In the genomic region with DNA sequence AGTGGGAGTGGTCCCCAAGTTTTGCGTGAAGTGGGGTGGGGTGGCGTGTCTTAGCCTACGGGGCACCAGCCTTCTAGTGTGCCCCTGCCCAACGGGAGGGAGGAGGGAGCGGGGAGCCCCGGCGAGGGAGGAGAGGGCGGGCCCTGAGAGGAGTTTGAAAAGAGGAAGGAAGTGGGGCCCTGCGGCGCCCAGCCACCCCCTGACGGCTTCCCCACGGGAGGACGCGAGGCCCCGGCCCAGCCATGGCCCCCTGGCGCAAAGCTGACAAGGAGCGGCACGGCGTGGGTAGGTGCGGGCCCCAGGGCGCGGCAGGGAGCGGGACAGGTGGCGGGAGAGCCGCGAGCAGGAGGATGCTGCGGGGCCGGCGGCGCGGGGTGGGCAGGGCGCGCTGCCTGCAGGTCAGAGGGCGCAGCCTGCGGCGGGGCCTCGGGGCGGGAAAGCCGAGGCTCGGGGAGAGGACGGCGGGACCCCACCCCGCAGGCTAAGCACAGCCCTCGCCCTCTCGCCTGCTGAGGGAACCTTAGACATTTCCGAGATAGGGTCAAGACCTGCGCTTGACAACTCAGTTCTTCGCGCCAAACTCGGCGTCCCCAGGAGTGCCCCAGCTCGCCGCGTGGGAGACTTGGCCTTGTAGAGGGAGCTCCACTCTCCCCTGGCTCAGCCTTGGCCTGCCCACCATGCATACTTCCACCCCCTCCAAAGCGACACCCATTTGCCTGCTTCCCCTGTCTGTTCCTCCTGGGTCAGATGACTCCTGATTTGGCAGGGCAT, we compare ENCODE assay signal across 1 cellular context.
A peak's percentile ranks its signal among the peaks of the same experiment; 100 is the strongest.
TF ChIP-seq lines count a peak whose summit lies in the region.

Gene DOCK2, plus strand, starts transcription at position 191 of the 771 bp plus-strand sequence. Its CDS starts 52 bp downstream, at position 243.

TF ChIP-seq in WTC11, 78 proteins besides CTCF, POLR2A, EP300 and RAD21 (continued from another document and continues in another):
- TF ChIP-seq, protein P1, sequence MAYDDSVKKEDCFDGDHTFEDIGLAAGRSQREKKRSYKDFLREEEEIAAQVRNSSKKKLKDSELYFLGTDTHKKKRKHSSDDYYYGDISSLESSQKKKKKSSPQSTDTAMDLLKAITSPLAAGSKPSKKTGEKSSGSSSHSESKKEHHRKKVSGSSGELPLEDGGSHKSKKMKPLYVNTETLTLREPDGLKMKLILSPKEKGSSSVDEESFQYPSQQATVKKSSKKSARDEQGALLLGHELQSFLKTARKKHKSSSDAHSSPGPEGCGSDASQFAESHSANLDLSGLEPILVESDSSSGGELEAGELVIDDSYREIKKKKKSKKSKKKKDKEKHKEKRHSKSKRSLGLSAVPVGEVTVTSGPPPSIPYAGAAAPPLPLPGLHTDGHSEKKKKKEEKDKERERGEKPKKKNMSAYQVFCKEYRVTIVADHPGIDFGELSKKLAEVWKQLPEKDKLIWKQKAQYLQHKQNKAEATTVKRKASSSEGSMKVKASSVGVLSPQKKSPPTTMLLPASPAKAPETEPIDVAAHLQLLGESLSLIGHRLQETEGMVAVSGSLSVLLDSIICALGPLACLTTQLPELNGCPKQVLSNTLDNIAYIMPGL (CRISPR knock-in tag; IDR thresholded peaks at IDR 0.05) = 0 out of 2 replicates have a peak, but pooled peaks have one; percentile 34
- TF ChIP-seq AFF4 (CRISPR knock-in tag; IDR thresholded peaks at IDR 0.05; ENCODE audit: borderline replicate concordance) = no peak
- no peak for TF ChIP-seq ZMAT4 (CRISPR knock-in tag; IDR thresholded peaks at IDR 0.05)
- TF ChIP-seq, protein P2, sequence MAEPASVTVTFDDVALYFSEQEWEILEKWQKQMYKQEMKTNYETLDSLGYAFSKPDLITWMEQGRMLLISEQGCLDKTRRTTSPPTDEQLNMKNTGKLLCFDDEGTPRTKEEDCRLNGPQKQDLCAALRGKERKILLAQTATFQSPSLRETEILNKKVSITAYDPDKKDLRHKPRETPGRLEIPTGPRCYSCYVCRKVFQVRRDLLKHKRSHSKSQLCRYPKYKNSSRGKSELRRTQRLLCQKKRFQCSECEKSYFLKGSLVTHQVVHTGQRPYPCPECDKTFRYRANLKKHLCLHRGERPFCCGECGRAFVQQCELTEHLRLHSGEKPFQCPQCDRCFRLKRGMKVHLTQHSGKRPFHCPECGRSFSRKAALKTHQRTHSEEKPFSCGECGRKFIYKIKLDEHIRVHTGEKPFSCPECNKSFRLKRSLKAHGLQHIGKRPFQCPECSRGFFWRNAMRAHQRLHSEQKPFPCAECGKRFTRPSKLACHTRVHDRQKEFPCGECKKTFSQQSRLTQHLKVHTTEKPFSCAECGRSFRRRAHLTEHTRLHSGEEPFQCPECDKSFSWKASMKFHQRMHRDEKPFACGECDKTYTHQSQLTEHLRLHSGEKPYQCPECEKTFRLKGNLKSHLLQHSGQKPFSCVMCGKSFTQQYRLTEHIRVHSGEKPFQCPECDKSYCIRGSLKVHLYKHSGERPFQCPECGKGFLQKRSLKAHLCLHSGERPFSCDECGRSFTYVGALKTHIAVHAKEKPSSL (CRISPR knock-in tag; conservative IDR thresholded peaks at IDR 0.05) = no peak
- TF ChIP-seq CREB1 (CRISPR knock-in tag; IDR thresholded peaks at IDR 0.05) = no peak
- TF ChIP-seq, protein P3, sequence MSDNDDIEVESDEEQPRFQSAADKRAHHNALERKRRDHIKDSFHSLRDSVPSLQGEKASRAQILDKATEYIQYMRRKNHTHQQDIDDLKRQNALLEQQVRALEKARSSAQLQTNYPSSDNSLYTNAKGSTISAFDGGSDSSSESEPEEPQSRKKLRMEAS (CRISPR knock-in tag; IDR thresholded peaks at IDR 0.05) = no peak; the same call in 1 of the 2 replicates
- TF ChIP-seq ZNF532 (CRISPR knock-in tag; IDR thresholded peaks at IDR 0.05; ENCODE audit: borderline replicate concordance) = no peak
- TF ChIP-seq, protein P4, sequence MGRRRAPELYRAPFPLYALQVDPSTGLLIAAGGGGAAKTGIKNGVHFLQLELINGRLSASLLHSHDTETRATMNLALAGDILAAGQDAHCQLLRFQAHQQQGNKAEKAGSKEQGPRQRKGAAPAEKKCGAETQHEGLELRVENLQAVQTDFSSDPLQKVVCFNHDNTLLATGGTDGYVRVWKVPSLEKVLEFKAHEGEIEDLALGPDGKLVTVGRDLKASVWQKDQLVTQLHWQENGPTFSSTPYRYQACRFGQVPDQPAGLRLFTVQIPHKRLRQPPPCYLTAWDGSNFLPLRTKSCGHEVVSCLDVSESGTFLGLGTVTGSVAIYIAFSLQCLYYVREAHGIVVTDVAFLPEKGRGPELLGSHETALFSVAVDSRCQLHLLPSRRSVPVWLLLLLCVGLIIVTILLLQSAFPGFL (CRISPR knock-in tag; IDR thresholded peaks at IDR 0.05; ENCODE audit: borderline replicate concordance) = no peak
- TF ChIP-seq ZNF138 (CRISPR knock-in tag; conservative IDR thresholded peaks at IDR 0.05) = no peak
- no peak for TF ChIP-seq SOX15 (CRISPR knock-in tag; IDR thresholded peaks at IDR 0.05)
- TF ChIP-seq ZBTB21 (CRISPR knock-in tag; IDR thresholded peaks at IDR 0.05; ENCODE audit: borderline replicate concordance) = no peak
- TF ChIP-seq E2F5 (CRISPR knock-in tag; IDR thresholded peaks at IDR 0.05) = peak; percentile 80; the same call in 1 of the 2 replicates
- TF ChIP-seq CREM (CRISPR knock-in tag; IDR thresholded peaks at IDR 0.05) = no peak
- TF ChIP-seq, protein P5, sequence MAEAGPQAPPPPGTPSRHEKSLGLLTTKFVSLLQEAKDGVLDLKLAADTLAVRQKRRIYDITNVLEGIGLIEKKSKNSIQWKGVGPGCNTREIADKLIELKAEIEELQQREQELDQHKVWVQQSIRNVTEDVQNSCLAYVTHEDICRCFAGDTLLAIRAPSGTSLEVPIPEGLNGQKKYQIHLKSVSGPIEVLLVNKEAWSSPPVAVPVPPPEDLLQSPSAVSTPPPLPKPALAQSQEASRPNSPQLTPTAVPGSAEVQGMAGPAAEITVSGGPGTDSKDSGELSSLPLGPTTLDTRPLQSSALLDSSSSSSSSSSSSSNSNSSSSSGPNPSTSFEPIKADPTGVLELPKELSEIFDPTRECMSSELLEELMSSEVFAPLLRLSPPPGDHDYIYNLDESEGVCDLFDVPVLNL (CRISPR knock-in tag; IDR thresholded peaks at IDR 0.05; ENCODE audit: borderline replicate concordance, low read depth) = peak; percentile 87
- TF ChIP-seq JUN (CRISPR knock-in tag; IDR thresholded peaks at IDR 0.05) = 0 out of 2 replicates have a peak, but pooled peaks have one; percentile 12
- TF ChIP-seq GABPB1 (CRISPR knock-in tag; IDR thresholded peaks at IDR 0.05) = no peak
- TF ChIP-seq ATF1 (CRISPR knock-in tag; IDR thresholded peaks at IDR 0.05) = 0 out of 2 replicates have a peak, but pooled peaks have one; percentile 31
- TF ChIP-seq, protein P6, sequence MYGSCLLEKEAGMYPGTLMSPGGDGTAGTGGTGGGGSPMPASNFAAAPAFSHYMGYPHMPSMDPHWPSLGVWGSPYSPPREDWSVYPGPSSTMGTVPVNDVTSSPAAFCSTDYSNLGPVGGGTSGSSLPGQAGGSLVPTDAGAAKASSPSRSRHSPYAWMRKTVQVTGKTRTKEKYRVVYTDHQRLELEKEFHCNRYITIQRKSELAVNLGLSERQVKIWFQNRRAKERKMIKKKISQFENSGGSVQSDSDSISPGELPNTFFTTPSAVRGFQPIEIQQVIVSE (CRISPR knock-in tag; IDR thresholded peaks at IDR 0.05; ENCODE audit: borderline replicate concordance) = no peak
- TF ChIP-seq NR3C1 (CRISPR knock-in tag; conservative IDR thresholded peaks at IDR 0.05; ENCODE audit: low read depth) = no peak
- TF ChIP-seq, protein P7, sequence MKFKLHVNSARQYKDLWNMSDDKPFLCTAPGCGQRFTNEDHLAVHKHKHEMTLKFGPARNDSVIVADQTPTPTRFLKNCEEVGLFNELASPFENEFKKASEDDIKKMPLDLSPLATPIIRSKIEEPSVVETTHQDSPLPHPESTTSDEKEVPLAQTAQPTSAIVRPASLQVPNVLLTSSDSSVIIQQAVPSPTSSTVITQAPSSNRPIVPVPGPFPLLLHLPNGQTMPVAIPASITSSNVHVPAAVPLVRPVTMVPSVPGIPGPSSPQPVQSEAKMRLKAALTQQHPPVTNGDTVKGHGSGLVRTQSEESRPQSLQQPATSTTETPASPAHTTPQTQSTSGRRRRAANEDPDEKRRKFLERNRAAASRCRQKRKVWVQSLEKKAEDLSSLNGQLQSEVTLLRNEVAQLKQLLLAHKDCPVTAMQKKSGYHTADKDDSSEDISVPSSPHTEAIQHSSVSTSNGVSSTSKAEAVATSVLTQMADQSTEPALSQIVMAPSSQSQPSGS (CRISPR knock-in tag; IDR thresholded peaks at IDR 0.05; ENCODE audit: borderline replicate concordance, low read depth) = no peak
- TF ChIP-seq MYBL2 (CRISPR knock-in tag; IDR thresholded peaks at IDR 0.05) = 0 out of 2 replicates have a peak, but pooled peaks have one; percentile 27
- TF ChIP-seq TEAD4 (CRISPR knock-in tag; IDR thresholded peaks at IDR 0.05) = no peak
- TF ChIP-seq ZNF396 (CRISPR knock-in tag; IDR thresholded peaks at IDR 0.05; ENCODE audit: borderline replicate concordance) = no peak
- TF ChIP-seq FOXP4 (CRISPR knock-in tag; IDR thresholded peaks at IDR 0.05) = no peak
- TF ChIP-seq MXD4 (CRISPR knock-in tag; IDR thresholded peaks at IDR 0.05; ENCODE audit: borderline replicate concordance) = no peak
